Comparison of ENCODE assay signal across 12 cellular contexts in the genomic region with DNA sequence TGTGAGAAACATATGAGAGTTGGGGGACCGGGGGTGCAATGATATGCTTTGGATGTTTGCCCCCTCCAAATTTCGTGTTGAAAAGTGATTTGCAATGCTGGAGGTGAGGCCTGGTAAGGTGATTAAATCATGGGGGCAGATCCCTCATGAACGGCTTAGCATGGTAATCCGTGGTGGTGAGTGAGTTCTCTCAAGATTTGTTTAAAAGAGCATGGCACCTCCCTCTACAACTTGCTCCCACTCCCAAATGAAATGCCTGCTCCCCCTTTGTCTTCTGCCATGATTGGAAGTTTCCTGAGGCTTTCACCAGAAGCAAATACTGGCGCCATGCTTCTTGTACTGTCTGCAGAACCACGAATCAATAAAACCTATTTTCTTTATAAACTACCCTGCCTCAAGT. TPM values are rescaled to one million over a fixed set of nuclear protein-coding genes. Genes with fewer than 3 reads are reported as not detected.
DNase-seq lines count a peak whose midpoint lies in the region; ATAC-seq, FAIRE-seq and TF ChIP-seq lines count a peak whose summit lies in the region.
"Had no signal": no experiment of that assay in that cellular context is flagged by ENCODE, and none has a peak within 500 bp of the region (broad histone marks: within the 10 kb centered on the region; RNA-seq: fewer than 3 reads in every experiment).

No MANE protein-coding gene starts in this region.

- H3K36me3 ChIP-seq in H1 (ENCODE audit: control insufficient read depth in 2 of 4, insufficient read depth in 4 of 4, low read length in 3 of 4) = peaks cover 5 to 54% (median 12%) of the 10 kb centered on the region in 4 experiments; a peak in 6 of 8 replicates
- peaks cover 0 to 8% of the 10 kb centered on the region in 2 donors for H3K36me3 ChIP-seq in gastrocnemius medialis
- H3K36me3 ChIP-seq in lower lobe of right lung = peaks cover 15% of the 10 kb centered on the region

- intact Hi-C loops in gastrocnemius medialis (cut with DNase I; ENCODE audit: low total_unique reads) = loop anchor here (2.0 to 5.0 kb wide), 2 partner anchors 125 to 240 kb away; a partner anchor contains a TSS
- intact Hi-C loops in lower lobe of right lung (cut with DNase I) = no loop called here

- no peak overlapping the region for H4K5ac ChIP-seq in H1 (ENCODE audit: insufficient read length, low read depth, low read length)

- CTCF ChIA-PET in H1 (lab: Charles Lee; ENCODE audit: partially characterized antibody) = no interaction called here

- no peak overlapping the region for H2BK12ac ChIP-seq in H1 (ENCODE audit: low read depth, low read length)

- H2BK5ac ChIP-seq in H1 (ENCODE audit: low read depth, low read length) = peak overlapping the region; percentile 77; the same call in 1 of the 2 replicates

- no peak overlapping the region for H3K27ac ChIP-seq in H1 (ENCODE audit: low read depth, low read length)
- H3K27ac ChIP-seq in gastrocnemius medialis = peak overlapping the region; percentile 71 to 100 (median 82)
- H3K27ac ChIP-seq in lower lobe of right lung = no peak overlapping the region

- H3K4me3 ChIP-seq in H1 (ENCODE audit: extremely low read depth in 1 of 4, insufficient read depth in 2 of 4, low read depth in 3 of 4, low read length in 4 of 4) (peak overlapping the region in 2 of 4 experiments; percentile 25 to 94; a peak in 3 of 8 replicates), gastrocnemius medialis (no peak overlapping the region), lower lobe of right lung (no peak overlapping the region)

- H3K4me2 ChIP-seq in H1 (ENCODE audit: insufficient read depth in 1 of 2, low read depth in 2 of 2, low read length in 2 of 2) = peak overlapping the region; percentile 73 to 82

- no peak overlapping the region for H2AFZ ChIP-seq in H1 (ENCODE audit: low read length)

- TF ChIP-seq POLR2A in H1 (IDR thresholded peaks at IDR 0.05; ENCODE audit: control extremely low read depth in 1 of 2, low read depth in 2 of 2, low read length in 2 of 2) (0 out of 3 replicates have a peak, but pooled peaks of 1 of the 2 experiments have one; percentile 35), gastrocnemius medialis (IDR thresholded peaks at IDR 0.05) (no peak)

- no peak overlapping the region for H4K8ac ChIP-seq in H1 (ENCODE audit: extremely low read depth, insufficient read depth, low read length)

- peaks cover 16 to 19% of the 10 kb centered on the region in 2 experiments for H4K20me1 ChIP-seq in H1 (replicated peaks in 1 of 2; ENCODE audit: control insufficient read depth in 1 of 2, insufficient read depth in 2 of 2, low read length in 2 of 2)

- no peak overlapping the region for H2BK20ac ChIP-seq in H1 (ENCODE audit: low read length)

- no peak overlapping the region for H3K14ac ChIP-seq in H1 (ENCODE audit: insufficient read length)

- no peaks in the 10 kb centered on the region for H3K9me3 Mint-ChIP-seq in activated T-cell treated with anti-CD3 and anti-CD28 coated beads, Interleukin-2, amount 50 U/mL, for 4 hours

- H2BK15ac ChIP-seq in H1 (ENCODE audit: low read length) = no peak overlapping the region

- H3K36me3 Mint-ChIP-seq in activated T-cell treated with anti-CD3 and anti-CD28 coated beads, Interleukin-2, amount 50 U/mL, for 4 hours (ENCODE audit: insufficient read depth) = peaks cover 31% of the 10 kb centered on the region

- H3K9me3 ChIP-seq in H1 (ENCODE audit: insufficient read depth in 2 of 2, low read depth in 1 of 2, low read length in 1 of 2) (no peaks in the 10 kb centered on the region), gastrocnemius medialis (no peaks in the 10 kb centered on the region), lower lobe of right lung (no peaks in the 10 kb centered on the region)

- H2AK5ac ChIP-seq in H1 (ENCODE audit: low read depth, low read length) = peak overlapping the region; percentile 53; the same call in 1 of the 2 replicates

- H3K4me3 Mint-ChIP-seq in activated T-cell treated with anti-CD3 and anti-CD28 coated beads, Interleukin-2, amount 50 U/mL, for 4 hours = peak overlapping the region; percentile 98

- H3K79me1 ChIP-seq in H1 (ENCODE audit: low read depth, low read length) = no peaks in the 10 kb centered on the region; the same call in 1 of the 2 replicates

- no peaks in the 10 kb centered on the region for H3K27me3 Mint-ChIP-seq in activated T-cell treated with anti-CD3 and anti-CD28 coated beads, Interleukin-2, amount 50 U/mL, for 4 hours (ENCODE audit: low read depth)

- H3K9ac ChIP-seq in H1 (replicated peaks in 1 of 4; ENCODE audit: extremely low read depth in 1 of 4, low read depth in 3 of 4, low read length in 3 of 4) = peak overlapping the region in 1 of 4 experiments; percentile 53; a peak in 3 of 7 replicates

- no peak overlapping the region for H4K91ac ChIP-seq in H1 (replicated peaks; ENCODE audit: insufficient read length, low read length)

- H3K4me1 ChIP-seq in H1 (replicated peaks in 1 of 4; ENCODE audit: control insufficient read depth in 3 of 4, insufficient read depth in 4 of 4, low read length in 3 of 4) (peaks cover 5 to 22% (median 10%) of the 10 kb centered on the region in 4 experiments), gastrocnemius medialis (peaks cover 34 to 38% of the 10 kb centered on the region in 2 donors), lower lobe of right lung (peaks cover 45% of the 10 kb centered on the region)

- 60% methylated on average over 6 of the region's 6 CpGs; no CpG with 5 or more reads in 1 of the 2 experiments for WGBS in H1 (ENCODE audit: extremely low coverage in 1 of 2, insufficient coverage in 1 of 2, insufficient read length in 1 of 2, insufficient replicate concordance in 2 of 2, low coverage in 1 of 2, low lambda C conversion rate in 2 of 2, missing lambda C conversion rate in 1 of 2), 2 experiments

- no peak overlapping the region for H3K4ac ChIP-seq in H1 (replicated peaks; ENCODE audit: insufficient read length, low read depth, low read length)

- no peak for TF ChIP-seq RAD21 in H1 (IDR thresholded peaks at IDR 0.05 in 1 of 2, conservative IDR thresholded peaks at IDR 0.05 in 1 of 2; ENCODE audit: low read depth in 2 of 2, low read length in 2 of 2)

- no peak overlapping the region for H2BK120ac ChIP-seq in H1 (replicated peaks; ENCODE audit: low read depth, low read length)

- no peak for TF ChIP-seq EP300 in H1 (IDR thresholded peaks at IDR 0.05; ENCODE audit: borderline replicate concordance in 1 of 2, low read depth in 2 of 2, low read length in 2 of 2)

- DNase-seq in activated T-cell treated with anti-CD3 and anti-CD28 coated beads, Interleukin-2, amount 50 U/mL, for 4 hours = no peak
- DNase-seq in activated T-cell treated with anti-CD3 and anti-CD28 coated beads for 4 hours (no peak), NCI-H82 treated with DMSO at 0.1 percent for 48 hours (lab: John Stamatoyannopoulos, UW; ENCODE audit: unreplicated experiment) (peak; percentile 69), H1 (ENCODE audit: low read depth in 1 of 2, low spot score in 2 of 2) (no peak), gastrocnemius medialis (no peak), ACHN (no peak), lower lobe of right lung (no peak)
- DNase-seq: COR-L47; NCI-H774; stimulated activated CD4-positive, alpha-beta T cell treated with anti-CD3 and anti-CD28 coated beads, Interleukin-2, amount 100 ng/mL, for 48 hours had no signal

- peaks cover 54 to 74% of the 10 kb centered on the region in 2 experiments for H3K79me2 ChIP-seq in H1 (ENCODE audit: control insufficient read depth in 1 of 2, insufficient read depth in 2 of 2, low read length in 2 of 2)

- no peak overlapping the region for H3K56ac ChIP-seq in H1 (replicated peaks; ENCODE audit: insufficient read length, low read depth, low read length)

- POLR2A ChIA-PET in H1 (lab: Charles Lee; ENCODE audit: partially characterized antibody) = interaction anchor here (0.7 to 1.5 kb wide), 5 partner anchors 20 to 166 kb away, joined by 3 to 5 read pairs (median 3); no protein-coding TSS in a partner anchor

- no peak overlapping the region for H3K23ac ChIP-seq in H1 (ENCODE audit: insufficient read length)

- ATAC-seq in activated T-cell treated with anti-CD3 and anti-CD28 coated beads, Interleukin-2, amount 50 U/mL, for 4 hours = no peak
- no peak for ATAC-seq in gastrocnemius medialis
- ATAC-seq in lower lobe of right lung = no peak
- ATAC-seq in HG03039 (IDR thresholded peaks at IDR 0.05; ENCODE audit: unreplicated experiment) = no peak

- TF ChIP-seq CTCF in H1 (IDR thresholded peaks at IDR 0.05; ENCODE audit: control extremely low read depth in 1 of 3, insufficient read depth in 1 of 3, low read depth in 1 of 3, low read length in 3 of 3) (no peak), gastrocnemius medialis (IDR thresholded peaks at IDR 0.05 in 4 of 5, conservative IDR thresholded peaks at IDR 0.05 in 1 of 5) (no peak), lower lobe of right lung (IDR thresholded peaks at IDR 0.05) (no peak)

- no peaks in the 10 kb centered on the region; a peak in 1 of 7 replicates for H3K27me3 ChIP-seq in H1 (replicated peaks in 1 of 4; ENCODE audit: control insufficient read depth in 3 of 4, extremely low read depth in 1 of 4, insufficient read depth in 3 of 4, low read length in 3 of 4)
- H3K27me3 ChIP-seq in gastrocnemius medialis = no peaks in the 10 kb centered on the region
- H3K27me3 ChIP-seq in lower lobe of right lung (ENCODE audit: low read depth) = no peaks in the 10 kb centered on the region

- H3K18ac ChIP-seq in H1 (ENCODE audit: extremely low read depth, low read length) = no peak overlapping the region

- in situ Hi-C loops in gastrocnemius medialis (cut with MboI; ENCODE audit: low sequenced_read_pairs in 4 of 4) = no loop called here
- in situ Hi-C loops in ACHN (cut with HindIII; ENCODE audit: low pct_ligation_motif_present, low pct_unique_long_range_greater_than_20kb, low sequenced_read_pairs) = no loop called here

- peaks cover 13% of the 10 kb centered on the region for H3K23me2 ChIP-seq in H1 (ENCODE audit: low read depth, low read length)

- no peak for FAIRE-seq in H1 (lab: Jason Lieb, UNC)
- FAIRE-seq: H54 had no signal

- H3K4me1 Mint-ChIP-seq in activated T-cell treated with anti-CD3 and anti-CD28 coated beads, Interleukin-2, amount 50 U/mL, for 4 hours (ENCODE audit: low read depth) = peaks cover 61% of the 10 kb centered on the region

TF ChIP-seq in H1, 55 proteins besides CTCF, POLR2A, EP300 and RAD21 (continues in another document):
- no peak for TF ChIP-seq FOSL1 (IDR thresholded peaks at IDR 0.05; ENCODE audit: insufficient read depth, low read depth, low read length)

RNA-seq across cellular contexts. Expression of a gene that starts 2.5 kb away (rescaled TPM):
- 100 to 1,000 TPM; 124 to 154 (median 130) TPM for total RNA-seq in activated T-cell treated with anti-CD3 and anti-CD28 coated beads, Interleukin-2, amount 50 U/mL, for 4 hours
- total RNA-seq in H1 (2021; fragmentation: NEBNext Ultra II Directional; extraction: Animal tissue kit (Norgen Biotek cat#: 25700)) = 227 and 228 TPM in 2 replicates
- 22.1 and 40.0 TPM in 2 replicates for polyA plus RNA-seq in H1 (2011; rRNA removed)
- polyA plus RNA-seq in H1 (2011; cell fraction: cytosol; rRNA removed) = 80.0 TPM
- 22.9 TPM for polyA plus RNA-seq in H1 (2011; cell fraction: nucleus; rRNA removed)
- 91.5 to 172 TPM (median 103 TPM) in 4 replicates for polyA plus RNA-seq in H1 (2012, experiment 1 of 2)
- 12.1 TPM for polyA plus RNA-seq in H1 (2012, experiment 2 of 2)
- polyA plus RNA-seq in H1 (2013, experiment 1 of 2) = 274 TPM
- 284 TPM for polyA plus RNA-seq in H1 (2013, experiment 2 of 2)
- 16.2 and 21.6 TPM in 2 replicates for polyA minus RNA-seq in H1 (2011; rRNA and poly(A)+ RNA removed)
- polyA minus RNA-seq in H1 (2011; cell fraction: cytosol; rRNA and poly(A)+ RNA removed) = 102 TPM
- 78.9 TPM for polyA minus RNA-seq in H1 (2011; cell fraction: nucleus; rRNA and poly(A)+ RNA removed)
- 100 to 1,000 TPM in 2 of 4 donors, 10 to 100 TPM in 2; 60.5 to 134 (median 105) TPM for total RNA-seq in gastrocnemius medialis
- total RNA-seq in lower lobe of right lung = 78.5 TPM

Comparison
In these comparisons a context has a peak if more than half of its experiments do, and no peak if none do; other contexts are left out.
1. H3K27ac ChIP-seq: peak in gastrocnemius medialis (4 of 4); none in H1 (single experiment) and lower lobe of right lung (single experiment).